ENCODE assay signal across 10 cellular contexts in genomic region chr9:112945620-112946208, GRCh38. TPM values are rescaled to one million over a fixed set of nuclear protein-coding genes. Genes with fewer than 3 reads are reported as not detected.
DNase-seq lines count a peak whose midpoint lies in the region; ATAC-seq and TF ChIP-seq lines count a peak whose summit lies in the region.
"Had no signal": no experiment of that assay in that cellular context is flagged by ENCODE, and none has a peak within 500 bp of the region (broad histone marks: within the 10 kb centered on the region; RNA-seq: fewer than 3 reads in every experiment).

No MANE protein-coding gene starts in this region.

- H3K9ac ChIP-seq in Loucy (ENCODE audit: low read depth, low read length, poor library complexity, severe bottlenecking) (no peak overlapping the region), colonic mucosa (ENCODE audit: low read depth in 2 of 2, low read length in 2 of 2) (no peak overlapping the region)

- no peak overlapping the region for H3K27ac Mint-ChIP-seq in stimulated activated naive B cell treated with anti-CD40 and anti-IgM and Interleukin-4, amounts not matched to agents 10 μg/mL and 1 μg/mL and 100 μg/mL, for 72 hours

- no peaks in the 10 kb centered on the region for H3K36me3 ChIP-seq in Loucy (ENCODE audit: insufficient read depth, low read length)
- no peaks in the 10 kb centered on the region for H3K36me3 ChIP-seq in colonic mucosa
- H3K36me3 ChIP-seq: pancreas had no signal

- peaks cover 12 to 14% of the 10 kb centered on the region in 2 donors for H3K9me3 Mint-ChIP-seq in stimulated activated naive B cell treated with anti-CD40 and anti-IgM and Interleukin-4, amounts not matched to agents 10 μg/mL and 1 μg/mL and 100 μg/mL, for 72 hours

- H3K4me3 Mint-ChIP-seq in stimulated activated naive B cell treated with anti-CD40 and anti-IgM and Interleukin-4, amounts not matched to agents 10 μg/mL and 1 μg/mL and 100 μg/mL, for 72 hours, result no peak overlapping the region

- H3K4me1 Mint-ChIP-seq in stimulated activated naive B cell treated with anti-CD40 and anti-IgM and Interleukin-4, amounts not matched to agents 10 μg/mL and 1 μg/mL and 100 μg/mL, for 72 hours, result no peaks in the 10 kb centered on the region

- intact Hi-C loops in colonic mucosa (cut with DNase I), result no loop called here

- DNase-seq in activated CD8-positive, alpha-beta memory T cell treated with anti-CD3 and anti-CD28 coated beads, Interleukin-2, amount 50 U/mL, for 48 hours, result peak; percentile 56
- no peak for DNase-seq in activated CD8-positive, alpha-beta memory T cell treated with anti-CD3 and anti-CD28 coated beads for 24 hours
- peak; percentile 17 for DNase-seq in colonic mucosa
- DNase-seq in stimulated activated naive B cell treated with anti-CD40 and anti-IgM and Interleukin-4, amounts not matched to agents 10 μg/mL and 1 μg/mL and 100 μg/mL, for 72 hours, result peak; percentile 3
- no peak for DNase-seq in T-helper 1 cell
- no peak for DNase-seq in superior temporal gyrus (ENCODE audit: extremely low spot score)
- DNase-seq in DMS153 (lab: John Stamatoyannopoulos, UW), result no peak
- DNase-seq: activated gamma-delta T cell treated with Interleukin-2 at 50 U/mL for 16 hours had no signal

- H3K27me3 ChIP-seq in Loucy (ENCODE audit: insufficient read depth, low read length, poor library complexity, severe bottlenecking) (no peaks in the 10 kb centered on the region), colonic mucosa (no peaks in the 10 kb centered on the region)
- H3K27me3 ChIP-seq: pancreas had no signal

- no peaks in the 10 kb centered on the region for H3F3A ChIP-seq in Loucy (ENCODE audit: low read depth)

- 0 out of 2 replicates have a peak, but pooled peaks cover 8% of the 10 kb centered on the region for H3K9me3 ChIP-seq in Loucy (ENCODE audit: insufficient read depth, low read depth, low read length)
- no peaks in the 10 kb centered on the region for H3K9me3 ChIP-seq in colonic mucosa
- H3K9me3 ChIP-seq: pancreas had no signal

- H3K9me2 ChIP-seq in Loucy (replicated peaks; ENCODE audit: low read depth, low read length), result no peaks in the 10 kb centered on the region

- H3K79me2 ChIP-seq in Loucy (ENCODE audit: insufficient read depth, low read length), result no peaks in the 10 kb centered on the region

- no peaks in the 10 kb centered on the region for H3K4me1 ChIP-seq in Loucy (ENCODE audit: insufficient read depth, low read length, poor library complexity, severe bottlenecking)
- no peaks in the 10 kb centered on the region for H3K4me1 ChIP-seq in colonic mucosa
- H3K4me1 ChIP-seq: pancreas had no signal

- no peak overlapping the region for H3K27ac ChIP-seq in colonic mucosa
- H3K27ac ChIP-seq: pancreas had no signal

- no peaks in the 10 kb centered on the region for H4K20me1 ChIP-seq in Loucy (ENCODE audit: insufficient read depth, low read length, poor library complexity, severe bottlenecking)

- H3K36me3 Mint-ChIP-seq in stimulated activated naive B cell treated with anti-CD40 and anti-IgM and Interleukin-4, amounts not matched to agents 10 μg/mL and 1 μg/mL and 100 μg/mL, for 72 hours, result no peaks in the 10 kb centered on the region

- peaks cover 27 to 37% of the 10 kb centered on the region in 2 donors for H3K27me3 Mint-ChIP-seq in stimulated activated naive B cell treated with anti-CD40 and anti-IgM and Interleukin-4, amounts not matched to agents 10 μg/mL and 1 μg/mL and 100 μg/mL, for 72 hours

- TF ChIP-seq CTCF in Loucy (conservative IDR thresholded peaks at IDR 0.05; ENCODE audit: low read length), result peak; percentile 30
- no peak for TF ChIP-seq CTCF in colonic mucosa (IDR thresholded peaks at IDR 0.05)

- H3K4me3 ChIP-seq in Loucy (ENCODE audit: low read length, poor library complexity, severe bottlenecking), result no peak overlapping the region
- H3K4me3 ChIP-seq in colonic mucosa, result no peak overlapping the region
- H3K4me3 ChIP-seq: pancreas had no signal

- peak in 1 of 2 donors; percentile 34 for ATAC-seq in stimulated activated naive B cell treated with anti-CD40 and anti-IgM and Interleukin-4, amounts not matched to agents 10 μg/mL and 1 μg/mL and 100 μg/mL, for 72 hours (replicated peaks)
- ATAC-seq: pancreas had no signal

- H2AFZ ChIP-seq in Loucy (ENCODE audit: low read length), result no peak overlapping the region

- H3K4me2 ChIP-seq in Loucy (ENCODE audit: low read depth, low read length, poor library complexity, severe bottlenecking), result no peak overlapping the region

RNA-seq across cellular contexts. Expression of gene SLC46A2, which starts 55.0 kb away (rescaled TPM):
- total RNA-seq in colonic mucosa, result not detected

Comparison
In these comparisons a context has a peak if more than half of its experiments do, and no peak if none do; other contexts are left out.
1. DNase-seq: peak in activated CD8-positive, alpha-beta memory T cell treated with anti-CD3 and anti-CD28 coated beads, Interleukin-2, amount 50 U/mL, for 48 hours (single experiment), colonic mucosa (single experiment) and stimulated activated naive B cell treated with anti-CD40 and anti-IgM and Interleukin-4, amounts not matched to agents 10 μg/mL and 1 μg/mL and 100 μg/mL, for 72 hours (single experiment); none in activated CD8-positive, alpha-beta memory T cell treated with anti-CD3 and anti-CD28 coated beads for 24 hours (single experiment), T-helper 1 cell (0 of 5), superior temporal gyrus (single experiment) and DMS153 (single experiment).